ENCODE assay signal across 39 cellular contexts in genomic region chr4:163710158-163710557, GRCh38.
"Had no signal": no experiment of that assay in that cellular context is flagged by ENCODE, and none has a peak within 500 bp of the region (broad histone marks: within the 10 kb centered on the region; RNA-seq: fewer than 3 reads in every experiment).

No MANE protein-coding gene starts in this region.

- H3K4me3 Mint-ChIP-seq: activated naive CD4-positive, alpha-beta T cell treated with anti-CD3 and anti-CD28 coated beads for 36 hours; activated naive CD4-positive, alpha-beta T cell treated with anti-CD3 and anti-CD28 coated beads, Interleukin-2, amount 10 ng/mL, durations not matched to agents 7 days and 5 days; activated naive CD4-positive, alpha-beta T cell treated with anti-CD3 and anti-CD28 coated beads, Interleukin-2, amount 50 U/mL, for 24 hours; activated naive CD8-positive, alpha-beta T cell; activated naive CD8-positive, alpha-beta T cell treated with anti-CD3 and anti-CD28 coated beads for 36 hours; activated naive CD8-positive, alpha-beta T cell treated with anti-CD3 and anti-CD28 coated beads, Interleukin-2, amount 10 ng/mL, durations not matched to agents 7 days and 5 days; activated naive CD8-positive, alpha-beta T cell treated with anti-CD3 and anti-CD28 coated beads, Interleukin-2, amount 50 U/mL, for 24 hours; activated T-cell treated with anti-CD3 and anti-CD28 coated beads, Interleukin-2, amount 50 U/mL, for 24 hours; activated T-cell treated with anti-CD3 and anti-CD28 coated beads, Interleukin-2, amount 50 U/mL, for 4 hours; activated T-cell treated with anti-CD3 and anti-CD28 coated beads, Interleukin-2, amount 50 U/mL, for 72 hours; activated T-helper 1 cell treated with anti-CD3 and anti-CD28 coated beads, Interleukin-12 subunit alpha, Interleukin-12 subunit beta, Interleukin-2, Interleukin-4 antibody, amounts not matched to agents 30 ng/mL and 10 ng/mL and 1 ng/mL, durations not matched to agents 14 hours and 24 hours and 36 hours; activated T-helper 17 cell treated with anti-CD3 and anti-CD28 coated beads, Interleukin-2, amount 50 U/mL, for 72 hours; brain; central memory CD8-positive, alpha-beta T cell had no signal

- H3K36me3 ChIP-seq: adrenal gland, ascending aorta, brain microvascular endothelial cell, breast epithelium, cardiac muscle cell had no signal

- H3K4me3 ChIP-seq: adrenal gland, ascending aorta, body of pancreas, breast epithelium, cardiac muscle cell had no signal

- H3K9me3 ChIP-seq: ascending aorta, body of pancreas, breast epithelium had no signal

- H3K36me3 Mint-ChIP-seq: activated naive CD4-positive, alpha-beta T cell treated with anti-CD3 and anti-CD28 coated beads, Interleukin-2, amount 10 ng/mL, durations not matched to agents 7 days and 5 days; activated naive CD4-positive, alpha-beta T cell treated with anti-CD3 and anti-CD28 coated beads, Interleukin-2, amount 50 U/mL, for 24 hours; activated naive CD4-positive, alpha-beta T cell treated with anti-CD3 and anti-CD28 coated beads, Interleukin-2, amount 50 U/mL, for 72 hours; activated naive CD8-positive, alpha-beta T cell; activated naive CD8-positive, alpha-beta T cell treated with anti-CD3 and anti-CD28 coated beads for 36 hours; activated naive CD8-positive, alpha-beta T cell treated with anti-CD3 and anti-CD28 coated beads, Interleukin-2, amount 10 ng/mL, durations not matched to agents 7 days and 5 days; brain had no signal

- H3K4me1 Mint-ChIP-seq: activated naive CD4-positive, alpha-beta T cell treated with anti-CD3 and anti-CD28 coated beads, Interleukin-2, amount 10 ng/mL, durations not matched to agents 7 days and 5 days; activated naive CD4-positive, alpha-beta T cell treated with anti-CD3 and anti-CD28 coated beads, Interleukin-2, amount 50 U/mL, for 24 hours; activated naive CD8-positive, alpha-beta T cell treated with anti-CD3 and anti-CD28 coated beads for 36 hours; activated naive CD8-positive, alpha-beta T cell treated with anti-CD3 and anti-CD28 coated beads, Interleukin-2, amount 10 ng/mL, durations not matched to agents 7 days and 5 days; activated naive CD8-positive, alpha-beta T cell treated with anti-CD3 and anti-CD28 coated beads, Interleukin-2, amount 50 U/mL, for 24 hours; activated T-helper 17 cell treated with anti-CD3 and anti-CD28 coated beads, Interleukin-2, amount 50 U/mL, for 72 hours; central memory CD8-positive, alpha-beta T cell had no signal

- ATAC-seq: activated naive CD4-positive, alpha-beta T cell treated with anti-CD3 and anti-CD28 coated beads, Interleukin-2, amount 50 U/mL, for 72 hours; activated naive CD8-positive, alpha-beta T cell treated with anti-CD3 and anti-CD28 coated beads, Interleukin-2, amount 50 U/mL, for 24 hours; activated T-cell treated with anti-CD3 and anti-CD28 coated beads, Interleukin-2, amount 50 U/mL, for 4 hours; activated T-cell treated with anti-CD3 and anti-CD28 coated beads, Interleukin-2, amount 50 U/mL, for 72 hours; activated T-helper 17 cell treated with anti-CD3 and anti-CD28 coated beads, Interleukin-2, amount 50 U/mL, for 72 hours; body of pancreas had no signal

- DNase-seq: activated effector memory CD4-positive, alpha-beta T cell treated with anti-CD3 and anti-CD28 coated beads, Interleukin-2, amount 50 U/mL, for 16 hours; activated effector memory CD4-positive, alpha-beta T cell treated with Interleukin-2 at 50 U/mL for 16 hours; activated gamma-delta T cell; activated gamma-delta T cell treated with Interleukin-2 at 50 U/mL for 16 hours; activated naive CD4-positive, alpha-beta T cell; activated naive CD4-positive, alpha-beta T cell treated with anti-CD3 and anti-CD28 coated beads for 36 hours; activated naive CD4-positive, alpha-beta T cell treated with anti-CD3 and anti-CD28 coated beads, Interleukin-2, amount 10 ng/mL, durations not matched to agents 7 days and 5 days; activated naive CD4-positive, alpha-beta T cell treated with anti-CD3 and anti-CD28 coated beads, Interleukin-2, amount 50 U/mL, for 16 hours; activated naive CD4-positive, alpha-beta T cell treated with Interleukin-2 at 50 U/mL for 16 hours; activated naive CD8-positive, alpha-beta T cell treated with anti-CD3 and anti-CD28 coated beads for 36 hours; activated naive CD8-positive, alpha-beta T cell treated with anti-CD3 and anti-CD28 coated beads, Interleukin-2, amount 10 ng/mL, durations not matched to agents 7 days and 5 days; activated naive CD8-positive, alpha-beta T cell treated with anti-CD3 and anti-CD28 coated beads, Interleukin-2, amount 50 U/mL, for 24 hours; activated T-cell treated with anti-CD3 and anti-CD28 coated beads, Interleukin-2, amount 50 U/mL, for 24 hours; activated T-cell treated with anti-CD3 and anti-CD28 coated beads, Interleukin-2, amount 50 U/mL, for 4 hours; activated T-cell treated with anti-CD3 and anti-CD28 coated beads, Interleukin-2, amount 50 U/mL, for 48 hours; activated T-cell treated with anti-CD3 and anti-CD28 coated beads, Interleukin-2, amount 50 U/mL, for 72 hours; adrenal gland; amniotic stem cell; amygdala; anterior cingulate cortex; aorta; body of pancreas; brain microvascular endothelial cell; caudate nucleus; central memory CD4-positive, alpha-beta T cell; cerebellar nuclear complex had no signal

- FAIRE-seq: astrocyte, bronchial epithelial cell had no signal

- H3K9me3 Mint-ChIP-seq: activated naive CD4-positive, alpha-beta T cell treated with anti-CD3 and anti-CD28 coated beads for 36 hours; activated naive CD4-positive, alpha-beta T cell treated with anti-CD3 and anti-CD28 coated beads, Interleukin-2, amount 10 ng/mL, durations not matched to agents 7 days and 5 days; activated naive CD4-positive, alpha-beta T cell treated with anti-CD3 and anti-CD28 coated beads, Interleukin-2, amount 50 U/mL, for 24 hours; activated naive CD4-positive, alpha-beta T cell treated with anti-CD3 and anti-CD28 coated beads, Interleukin-2, amount 50 U/mL, for 72 hours; activated naive CD8-positive, alpha-beta T cell treated with anti-CD3 and anti-CD28 coated beads for 36 hours; activated naive CD8-positive, alpha-beta T cell treated with anti-CD3 and anti-CD28 coated beads, Interleukin-2, amount 10 ng/mL, durations not matched to agents 7 days and 5 days; activated naive CD8-positive, alpha-beta T cell treated with anti-CD3 and anti-CD28 coated beads, Interleukin-2, amount 50 U/mL, for 24 hours; activated T-cell treated with anti-CD3 and anti-CD28 coated beads, Interleukin-2, amount 50 U/mL, for 24 hours; activated T-cell treated with anti-CD3 and anti-CD28 coated beads, Interleukin-2, amount 50 U/mL, for 4 hours; activated T-cell treated with anti-CD3 and anti-CD28 coated beads, Interleukin-2, amount 50 U/mL, for 72 hours; activated T-helper 1 cell treated with anti-CD3 and anti-CD28 coated beads, Interleukin-12 subunit alpha, Interleukin-12 subunit beta, Interleukin-2, Interleukin-4 antibody, amounts not matched to agents 30 ng/mL and 10 ng/mL and 1 ng/mL, durations not matched to agents 14 hours and 24 hours and 36 hours; activated T-helper 17 cell treated with anti-CD3 and anti-CD28 coated beads, Interleukin-2, amount 50 U/mL, for 72 hours; activated T-helper 2 cell treated with anti-CD3 and anti-CD28 coated beads, Interferon-gamma antibody, Interleukin-2, Interleukin-4, amounts not matched to agents 10 μg/mL and 5 μg/mL and 100 μg/mL, durations not matched to agents 14 hours and 24 hours and 36 hours; central memory CD8-positive, alpha-beta T cell had no signal

- H3K27ac Mint-ChIP-seq: activated naive CD4-positive, alpha-beta T cell treated with anti-CD3 and anti-CD28 coated beads for 36 hours; activated naive CD4-positive, alpha-beta T cell treated with anti-CD3 and anti-CD28 coated beads, Interleukin-2, amount 10 ng/mL, durations not matched to agents 7 days and 5 days; activated naive CD4-positive, alpha-beta T cell treated with anti-CD3 and anti-CD28 coated beads, Interleukin-2, amount 50 U/mL, for 24 hours; activated naive CD4-positive, alpha-beta T cell treated with anti-CD3 and anti-CD28 coated beads, Interleukin-2, amount 50 U/mL, for 72 hours; activated naive CD8-positive, alpha-beta T cell; activated naive CD8-positive, alpha-beta T cell treated with anti-CD3 and anti-CD28 coated beads for 36 hours; activated naive CD8-positive, alpha-beta T cell treated with anti-CD3 and anti-CD28 coated beads, Interleukin-2, amount 10 ng/mL, durations not matched to agents 7 days and 5 days; activated naive CD8-positive, alpha-beta T cell treated with anti-CD3 and anti-CD28 coated beads, Interleukin-2, amount 50 U/mL, for 24 hours; activated T-cell treated with anti-CD3 and anti-CD28 coated beads, Interleukin-2, amount 50 U/mL, for 24 hours; activated T-cell treated with anti-CD3 and anti-CD28 coated beads, Interleukin-2, amount 50 U/mL, for 72 hours; activated T-helper 1 cell treated with anti-CD3 and anti-CD28 coated beads, Interleukin-12 subunit alpha, Interleukin-12 subunit beta, Interleukin-2, Interleukin-4 antibody, amounts not matched to agents 30 ng/mL and 10 ng/mL and 1 ng/mL, durations not matched to agents 14 hours and 24 hours and 36 hours; activated T-helper 17 cell treated with anti-CD3 and anti-CD28 coated beads, Interleukin-2, amount 50 U/mL, for 72 hours; activated T-helper 2 cell treated with anti-CD3 and anti-CD28 coated beads, Interferon-gamma antibody, Interleukin-2, Interleukin-4, amounts not matched to agents 10 μg/mL and 5 μg/mL and 100 μg/mL, durations not matched to agents 14 hours and 24 hours and 36 hours; brain had no signal

- H3K4me1 ChIP-seq: adrenal gland, ascending aorta, body of pancreas, breast epithelium had no signal

- H3K27me3 Mint-ChIP-seq: activated naive CD4-positive, alpha-beta T cell treated with anti-CD3 and anti-CD28 coated beads, Interleukin-2, amount 10 ng/mL, durations not matched to agents 7 days and 5 days; activated naive CD4-positive, alpha-beta T cell treated with anti-CD3 and anti-CD28 coated beads, Interleukin-2, amount 50 U/mL, for 24 hours; activated naive CD8-positive, alpha-beta T cell; activated naive CD8-positive, alpha-beta T cell treated with anti-CD3 and anti-CD28 coated beads for 36 hours; activated naive CD8-positive, alpha-beta T cell treated with anti-CD3 and anti-CD28 coated beads, Interleukin-2, amount 10 ng/mL, durations not matched to agents 7 days and 5 days; activated naive CD8-positive, alpha-beta T cell treated with anti-CD3 and anti-CD28 coated beads, Interleukin-2, amount 50 U/mL, for 24 hours; activated T-cell treated with anti-CD3 and anti-CD28 coated beads, Interleukin-2, amount 50 U/mL, for 24 hours; activated T-helper 17 cell treated with anti-CD3 and anti-CD28 coated beads, Interleukin-2, amount 50 U/mL, for 72 hours; central memory CD8-positive, alpha-beta T cell had no signal

- H3K27ac ChIP-seq: adrenal gland, ascending aorta, body of pancreas, brain microvascular endothelial cell, breast epithelium, cardiac muscle cell had no signal

- H3K27me3 ChIP-seq: adrenal gland, ascending aorta, body of pancreas, brain microvascular endothelial cell, breast epithelium, cardiac muscle cell had no signal
